ENCODE assay signal across 20 cellular contexts in the genomic region with DNA sequence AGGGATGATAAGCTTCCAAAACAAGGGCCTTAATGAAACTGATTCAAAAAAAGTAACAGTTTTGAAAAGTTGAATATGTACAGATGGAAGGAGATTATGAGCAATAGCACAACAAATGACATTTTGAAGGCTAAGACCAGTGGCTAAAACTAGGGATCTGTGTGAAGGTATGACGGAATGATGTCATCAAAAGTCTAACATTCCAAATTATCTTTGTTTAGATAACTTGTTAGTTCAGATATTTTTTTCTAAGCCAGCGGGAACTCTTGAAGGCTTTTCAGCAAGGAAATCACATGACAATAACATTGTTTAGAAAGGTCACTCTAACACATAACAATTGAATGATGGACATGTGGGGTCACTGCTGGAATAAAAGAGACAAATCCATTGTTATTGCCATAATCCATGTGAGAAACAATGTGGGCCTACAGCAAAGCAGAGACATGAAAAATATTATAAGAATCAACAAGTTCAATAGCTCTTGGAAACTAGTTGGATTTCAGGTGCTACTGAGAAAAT.
"Had no signal": no experiment of that assay in that cellular context is flagged by ENCODE, and none has a peak within 500 bp of the region (broad histone marks: within the 10 kb centered on the region; RNA-seq: fewer than 3 reads in every experiment).

No MANE protein-coding gene starts in this region.

- H3K9me3 ChIP-seq: colonic mucosa, esophagus muscularis mucosa, neutrophil, psoas muscle, sigmoid colon, testis, tibial nerve had no signal

- H3K36me3 Mint-ChIP-seq: stimulated activated naive B cell treated with anti-CD40 and anti-IgM and Interleukin-4, amounts not matched to agents 10 μg/mL and 1 μg/mL and 100 μg/mL, for 72 hours had no signal

- ATAC-seq: left colon; left ventricle myocardium superior; naive thymus-derived CD4-positive, alpha-beta T cell; psoas muscle; stimulated activated naive B cell treated with anti-CD40 and anti-IgM and Interleukin-4, amounts not matched to agents 10 μg/mL and 1 μg/mL and 100 μg/mL, for 72 hours; stimulated activated naive CD8-positive, alpha-beta T cell treated with anti-CD3 and anti-CD28 coated beads, Interleukin-15, amount 100 ng/mL, for 72 hours had no signal

- H3K36me3 ChIP-seq: colonic mucosa, esophagus muscularis mucosa, neutrophil, sigmoid colon, tibial nerve had no signal

- DNase-seq: cerebellar nuclear complex; colonic mucosa; effector memory CD4-positive, alpha-beta T cell; left colon; left ventricle myocardium superior; naive thymus-derived CD4-positive, alpha-beta T cell; nephron progenitor cell; psoas muscle; sigmoid colon; stimulated activated CD4-positive, alpha-beta T cell treated with anti-CD3 and anti-CD28 coated beads, Interleukin-2, amount 100 ng/mL, for 24 hours; stimulated activated CD4-positive, alpha-beta T cell treated with anti-CD3 and anti-CD28 coated beads, Interleukin-4, amount 100 ng/mL, for 4 hours; stimulated activated naive B cell treated with anti-CD40 and anti-IgM and Interleukin-4, amounts not matched to agents 10 μg/mL and 1 μg/mL and 100 μg/mL, for 72 hours; stimulated activated naive CD8-positive, alpha-beta T cell treated with anti-CD3 and anti-CD28 coated beads, Interleukin-15, amount 100 ng/mL, for 72 hours; testis had no signal

- H3K9me3 Mint-ChIP-seq: nephron progenitor cell; stimulated activated naive B cell treated with anti-CD40 and anti-IgM and Interleukin-4, amounts not matched to agents 10 μg/mL and 1 μg/mL and 100 μg/mL, for 72 hours had no signal

- H3K4me1 ChIP-seq: colonic mucosa, esophagus muscularis mucosa, psoas muscle, sigmoid colon, testis had no signal

- H3K27ac ChIP-seq: colonic mucosa, epithelial cell of prostate, esophagus muscularis mucosa, neutrophil, psoas muscle, sigmoid colon, skin epidermis, testis, tibial nerve had no signal

- H3K27ac Mint-ChIP-seq: naive thymus-derived CD4-positive, alpha-beta T cell; nephron progenitor cell; stimulated activated naive B cell treated with anti-CD40 and anti-IgM and Interleukin-4, amounts not matched to agents 10 μg/mL and 1 μg/mL and 100 μg/mL, for 72 hours; stimulated activated naive CD8-positive, alpha-beta T cell treated with anti-CD3 and anti-CD28 coated beads, Interleukin-15, amount 100 ng/mL, for 72 hours had no signal

- H3K27me3 ChIP-seq: colonic mucosa, esophagus muscularis mucosa, neutrophil, sigmoid colon, testis, tibial nerve had no signal

- H3K4me1 Mint-ChIP-seq: stimulated activated naive B cell treated with anti-CD40 and anti-IgM and Interleukin-4, amounts not matched to agents 10 μg/mL and 1 μg/mL and 100 μg/mL, for 72 hours; stimulated activated naive CD8-positive, alpha-beta T cell treated with anti-CD3 and anti-CD28 coated beads, Interleukin-15, amount 100 ng/mL, for 72 hours had no signal

- H3K4me3 Mint-ChIP-seq: naive thymus-derived CD4-positive, alpha-beta T cell; nephron progenitor cell; stimulated activated naive B cell treated with anti-CD40 and anti-IgM and Interleukin-4, amounts not matched to agents 10 μg/mL and 1 μg/mL and 100 μg/mL, for 72 hours; stimulated activated naive CD8-positive, alpha-beta T cell treated with anti-CD3 and anti-CD28 coated beads, Interleukin-15, amount 100 ng/mL, for 72 hours had no signal

- H3K27me3 Mint-ChIP-seq: naive thymus-derived CD4-positive, alpha-beta T cell; stimulated activated naive B cell treated with anti-CD40 and anti-IgM and Interleukin-4, amounts not matched to agents 10 μg/mL and 1 μg/mL and 100 μg/mL, for 72 hours; stimulated activated naive CD8-positive, alpha-beta T cell treated with anti-CD3 and anti-CD28 coated beads, Interleukin-15, amount 100 ng/mL, for 72 hours had no signal

- H3K4me3 ChIP-seq: colonic mucosa, esophagus muscularis mucosa, lung, psoas muscle, sigmoid colon, skin epidermis, testis, tibial nerve had no signal
